1 cellular context compared by ENCODE assay signal in genomic region chrX:66489339-66489738, GRCh38.
TF ChIP-seq lines count a peak whose summit lies in the region.

No MANE protein-coding gene starts in this region.

TF ChIP-seq in HepG2, 621 proteins besides CTCF, POLR2A, EP300 and RAD21 (continued from another document):
- TF ChIP-seq ZBTB40 (IDR thresholded peaks at IDR 0.05) (no peak), ZBTB40 (CRISPR knock-in tag; IDR thresholded peaks at IDR 0.05) (no peak), ZNF720 (CRISPR knock-in tag; IDR thresholded peaks at IDR 0.05) (no peak), HOMEZ (CRISPR knock-in tag; IDR thresholded peaks at IDR 0.05; ENCODE audit: low read depth) (no peak), TRIM24 (CRISPR knock-in tag; IDR thresholded peaks at IDR 0.05) (no peak), SKIL (CRISPR knock-in tag; IDR thresholded peaks at IDR 0.05; ENCODE audit: borderline replicate concordance) (no peak), RELA (CRISPR knock-in tag; IDR thresholded peaks at IDR 0.05) (no peak), ZNF687 (CRISPR knock-in tag; IDR thresholded peaks at IDR 0.05) (no peak), NAIF1 (CRISPR knock-in tag; IDR thresholded peaks at IDR 0.05; ENCODE audit: borderline replicate concordance) (no peak), ATRX (CRISPR knock-in tag; IDR thresholded peaks at IDR 0.05; ENCODE audit: borderline replicate concordance) (no peak), CERS6 (CRISPR knock-in tag; IDR thresholded peaks at IDR 0.05) (no peak), JUND (CRISPR knock-in tag; IDR thresholded peaks at IDR 0.05) (no peak), ZNF616 (CRISPR knock-in tag; IDR thresholded peaks at IDR 0.05; ENCODE audit: low read depth) (no peak), TSC22D2 (CRISPR knock-in tag; IDR thresholded peaks at IDR 0.05; ENCODE audit: borderline replicate concordance) (no peak), ZNF281 (CRISPR knock-in tag; IDR thresholded peaks at IDR 0.05; ENCODE audit: borderline replicate concordance) (peak; percentile 48; the same call in 1 of the 2 replicates), ZNF513 (CRISPR knock-in tag; conservative IDR thresholded peaks at IDR 0.05) (no peak), THRA (CRISPR knock-in tag; IDR thresholded peaks at IDR 0.05; ENCODE audit: borderline replicate concordance) (peak; percentile 93; the same call in 1 of the 2 replicates), KLF9 (CRISPR knock-in tag; IDR thresholded peaks at IDR 0.05; ENCODE audit: low read depth) (no peak), MAFG (CRISPR knock-in tag; IDR thresholded peaks at IDR 0.05) (no peak)
